In genomic region chr17:69142473-69142802, GRCh38 we compare ENCODE assay signal across 12 cellular contexts. TPM values are rescaled to one million over a fixed set of nuclear protein-coding genes. Genes with fewer than 3 reads are reported as not detected.
A peak's percentile ranks its signal among the peaks of the same experiment; 100 is the strongest.
DNase-seq lines count a peak whose midpoint lies in the region; ATAC-seq, FAIRE-seq and TF ChIP-seq lines count a peak whose summit lies in the region.
"Had no signal": no experiment of that assay in that cellular context is flagged by ENCODE, and none has a peak within 500 bp of the region (broad histone marks: within the 10 kb centered on the region; RNA-seq: fewer than 3 reads in every experiment).

No MANE protein-coding gene starts in this region.

- ATAC-seq in A549 (no peak), GM18511 (IDR thresholded peaks at IDR 0.05; ENCODE audit: unreplicated experiment) (no peak)
- ATAC-seq in effector memory CD8-positive, alpha-beta T cell (replicated peaks): no peak
- ATAC-seq: activated naive CD8-positive, alpha-beta T cell treated with anti-CD3 and anti-CD28 coated beads, Interleukin-2, amount 50 U/mL, for 24 hours; foreskin keratinocyte had no signal

- no peak overlapping the region for H3K27ac ChIP-seq in A549
- no peak overlapping the region for H3K27ac ChIP-seq in neuronal stem cell (replicated peaks; ENCODE audit: low read length)
- H3K27ac ChIP-seq: foreskin keratinocyte, PC-9 had no signal

- TF ChIP-seq EP300 in A549 (IDR thresholded peaks at IDR 0.05): no peak

- TF ChIP-seq POLR2A in A549 (IDR thresholded peaks at IDR 0.05; ENCODE audit: low read length) (no peak), GM12891 (IDR thresholded peaks at IDR 0.05; ENCODE audit: low read depth, low read length) (no peak)

- no peak overlapping the region for H2BK12ac ChIP-seq in neuronal stem cell (ENCODE audit: low read length)

- H3K23ac ChIP-seq in neuronal stem cell (ENCODE audit: low read depth, low read length, poor library complexity): no peak overlapping the region

- no peak overlapping the region for H3K14ac ChIP-seq in neuronal stem cell (ENCODE audit: low read length)

- no peak overlapping the region for H2AK5ac ChIP-seq in neuronal stem cell (ENCODE audit: low read depth, low read length)

- no peaks in the 10 kb centered on the region for H3K9me3 Mint-ChIP-seq in effector memory CD8-positive, alpha-beta T cell
- H3K9me3 Mint-ChIP-seq: activated naive CD8-positive, alpha-beta T cell treated with anti-CD3 and anti-CD28 coated beads, Interleukin-2, amount 50 U/mL, for 24 hours had no signal

- TF ChIP-seq CTCF in A549 (IDR thresholded peaks at IDR 0.05) (no peak), fibroblast of pulmonary artery (IDR thresholded peaks at IDR 0.05; ENCODE audit: low read length, missing control alignments) (no peak)

- H3K27me3 Mint-ChIP-seq in effector memory CD8-positive, alpha-beta T cell: peaks cover 0 to 11% of the 10 kb centered on the region in 2 donors

- H4K91ac ChIP-seq in neuronal stem cell (ENCODE audit: low read depth, low read length, poor library complexity): no peak overlapping the region

- H2AFZ ChIP-seq in neuronal stem cell (ENCODE audit: low read length): peak overlapping the region; percentile 80

- no peak overlapping the region for H3K27ac Mint-ChIP-seq in effector memory CD8-positive, alpha-beta T cell
- H3K27ac Mint-ChIP-seq: activated naive CD8-positive, alpha-beta T cell treated with anti-CD3 and anti-CD28 coated beads, Interleukin-2, amount 50 U/mL, for 24 hours had no signal

- H3K27me3 ChIP-seq in neuronal stem cell (ENCODE audit: control insufficient read depth in 3 of 3, insufficient read depth in 3 of 3, low read depth in 1 of 3, low read length in 3 of 3): no peaks in the 10 kb centered on the region
- H3K27me3 ChIP-seq: foreskin keratinocyte had no signal

- no peaks in the 10 kb centered on the region for H3K36me3 Mint-ChIP-seq in effector memory CD8-positive, alpha-beta T cell (ENCODE audit: insufficient read depth)

- no peak for DNase-seq in A549 (ENCODE audit: low read depth in 1 of 2, low spot score in 1 of 2)
- peak; percentile 78 for DNase-seq in amniotic epithelial cell (ENCODE audit: low read depth)
- peak; percentile 89 for DNase-seq in fibroblast of pulmonary artery (ENCODE audit: low read depth)
- DNase-seq in neuronal stem cell (ENCODE audit: low spot score): no peak
- no peak for DNase-seq in effector memory CD8-positive, alpha-beta T cell
- no peak for DNase-seq in NCI-H1694 treated with DMSO at 0.1 percent for 48 hours (lab: John Stamatoyannopoulos, UW)
- DNase-seq in GM12891 (ENCODE audit: insufficient read length, low spot score): no peak
- DNase-seq: 8988T; activated naive CD8-positive, alpha-beta T cell treated with anti-CD3 and anti-CD28 coated beads, Interleukin-2, amount 50 U/mL, for 24 hours; PC-9 had no signal

- no peak overlapping the region for H2BK5ac ChIP-seq in neuronal stem cell (ENCODE audit: low read length)

- H3K9ac ChIP-seq in neuronal stem cell (ENCODE audit: low read depth, low read length, poor library complexity): no peak overlapping the region

- CTCF ChIA-PET in A549 (lab: Yijun Ruan, JAX): no interaction called here

- FAIRE-seq in A549 (lab: Jason Lieb, UNC): no peak
- FAIRE-seq in GM12891 (lab: Jason Lieb, UNC): no peak

- POLR2A ChIA-PET in A549 (lab: Yijun Ruan, JAX): no interaction called here

- H3K9me3 ChIP-seq in A549 (no peaks in the 10 kb centered on the region), neuronal stem cell (replicated peaks in 1 of 2; ENCODE audit: control insufficient read depth in 2 of 2, insufficient read depth in 1 of 2, low read depth in 1 of 2, low read length in 2 of 2) (no peaks in the 10 kb centered on the region)

- H3K18ac ChIP-seq in neuronal stem cell (ENCODE audit: low read length): no peak overlapping the region

- H3K4me2 ChIP-seq in A549 (peak overlapping the region; percentile 44), neuronal stem cell (ENCODE audit: insufficient read depth, low read length, poor library complexity, severe bottlenecking) (no peak overlapping the region)
- H3K4me2 ChIP-seq: PC-9 had no signal

- H3K36me3 ChIP-seq in neuronal stem cell (replicated peaks in 1 of 2; ENCODE audit: control insufficient read depth in 2 of 2, insufficient read depth in 2 of 2, low read length in 2 of 2): no peaks in the 10 kb centered on the region

- no peak overlapping the region for H2BK15ac ChIP-seq in neuronal stem cell (ENCODE audit: low read length)

- no peak overlapping the region for H4K8ac ChIP-seq in neuronal stem cell (ENCODE audit: low read depth, low read length)

- H3K4me1 ChIP-seq in A549 (peaks cover 8% of the 10 kb centered on the region; the same call in 2 of the 3 replicates), neuronal stem cell (ENCODE audit: control insufficient read depth in 2 of 2, insufficient read depth in 1 of 2, low read depth in 1 of 2, low read length in 2 of 2) (peaks cover 0 to 1% of the 10 kb centered on the region in 2 donors)
- H3K4me1 ChIP-seq: foreskin keratinocyte had no signal

- WGBS in A549 (ENCODE audit: missing lambda C conversion rate): 27% methylated on average over 2 of the region's 2 CpGs
- no CpG with 5 or more reads among the region's 2 CpGs for WGBS in neuronal stem cell (ENCODE audit: extremely low coverage in 2 of 2, insufficient read length in 2 of 2, insufficient replicate concordance in 1 of 2), 2 donors

- no peaks in the 10 kb centered on the region for H3K79me1 ChIP-seq in neuronal stem cell (ENCODE audit: low read depth, low read length)

- H3K4me3 Mint-ChIP-seq in effector memory CD8-positive, alpha-beta T cell: no peak overlapping the region
- H3K4me3 Mint-ChIP-seq: activated naive CD8-positive, alpha-beta T cell treated with anti-CD3 and anti-CD28 coated beads, Interleukin-2, amount 50 U/mL, for 24 hours had no signal

- H2BK120ac ChIP-seq in neuronal stem cell (ENCODE audit: low read depth, low read length): no peak overlapping the region

- TF ChIP-seq RAD21 in A549 (conservative IDR thresholded peaks at IDR 0.05 in 1 of 2, IDR thresholded peaks at IDR 0.05 in 1 of 2): no peak

- no peaks in the 10 kb centered on the region for H3K4me1 Mint-ChIP-seq in effector memory CD8-positive, alpha-beta T cell (ENCODE audit: low read depth in 2 of 2)
- H3K4me1 Mint-ChIP-seq: activated naive CD8-positive, alpha-beta T cell treated with anti-CD3 and anti-CD28 coated beads, Interleukin-2, amount 50 U/mL, for 24 hours had no signal

- H3K4me3 ChIP-seq in A549 (no peak overlapping the region), fibroblast of pulmonary artery (replicated peaks; ENCODE audit: low read depth, low read length) (peak overlapping the region; percentile 74), neuronal stem cell (ENCODE audit: low read length in 2 of 2) (no peak overlapping the region)
- H3K4me3 ChIP-seq: PC-9 had no signal

- no peak overlapping the region for H3K4ac ChIP-seq in neuronal stem cell (ENCODE audit: low read length)

TF ChIP-seq in A549, 52 proteins besides CTCF, POLR2A, EP300 and RAD21:
- TF ChIP-seq CHD2 (IDR thresholded peaks at IDR 0.05; ENCODE audit: low read length, partially characterized antibody) (no peak), ZSCAN20 (CRISPR knock-in tag; IDR thresholded peaks at IDR 0.05) (no peak), RFX5 (IDR thresholded peaks at IDR 0.05) (no peak), MAZ (IDR thresholded peaks at IDR 0.05; ENCODE audit: borderline replicate concordance, low read depth, low read length) (no peak), HES2 (IDR thresholded peaks at IDR 0.05) (no peak)
- TF ChIP-seq, protein P1, sequence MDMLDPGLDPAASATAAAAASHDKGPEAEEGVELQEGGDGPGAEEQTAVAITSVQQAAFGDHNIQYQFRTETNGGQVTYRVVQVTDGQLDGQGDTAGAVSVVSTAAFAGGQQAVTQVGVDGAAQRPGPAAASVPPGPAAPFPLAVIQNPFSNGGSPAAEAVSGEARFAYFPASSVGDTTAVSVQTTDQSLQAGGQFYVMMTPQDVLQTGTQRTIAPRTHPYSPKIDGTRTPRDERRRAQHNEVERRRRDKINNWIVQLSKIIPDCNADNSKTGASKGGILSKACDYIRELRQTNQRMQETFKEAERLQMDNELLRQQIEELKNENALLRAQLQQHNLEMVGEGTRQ (IDR thresholded peaks at IDR 0.05): no peak

TF ChIP-seq in GM12891, 5 proteins besides CTCF, POLR2A, EP300 and RAD21:
- TF ChIP-seq SPI1 (IDR thresholded peaks at IDR 0.05; ENCODE audit: low read depth, low read length): no peak
- no peak for TF ChIP-seq PAX5 (IDR thresholded peaks at IDR 0.05; ENCODE audit: insufficient read depth, low read length, severe bottlenecking)
- TF ChIP-seq POLR2AphosphoS5 (IDR thresholded peaks at IDR 0.05; ENCODE audit: low read depth, low read length): no peak
- no peak for TF ChIP-seq POU2F2 (IDR thresholded peaks at IDR 0.05; ENCODE audit: low read depth, low read length)
- no peak for TF ChIP-seq TAF1 (IDR thresholded peaks at IDR 0.05; ENCODE audit: low read depth, low read length)

RNA-seq across cellular contexts. Expression of gene ABCA6, which starts 0.7 kb away (rescaled TPM):
- polyA plus RNA-seq in A549 (2011; rRNA removed): 0.05 TPM in 2 replicates
- not detected in 2 replicates for polyA plus RNA-seq in A549 (2012; cell fraction: cytosol; rRNA removed)
- not detected in 2 replicates for polyA plus RNA-seq in A549 (2012; cell fraction: nucleus; rRNA removed)
- polyA plus RNA-seq in A549 (2017; fragmentation: RNase III; extraction: RNeasy Plus Mini Kit Qiagen cat#74134 plus additional on column Dnase treatment): 0.05 TPM in 1 of 3 replicates, not detected in the others
- polyA minus RNA-seq in A549 (2011; rRNA and poly(A)+ RNA removed): not detected in 2 replicates
- not detected for polyA plus RNA-seq in neuronal stem cell (2013, experiment 1 of 2)
- polyA plus RNA-seq in neuronal stem cell (2013, experiment 2 of 2): not detected
- 9.6 TPM for polyA plus RNA-seq in GM12891 (2012; ENCODE audit: low read depth, missing spikeins)
- polyA plus RNA-seq: foreskin keratinocyte had no signal

Comparison
In these comparisons a context has a peak if more than half of its experiments do, and no peak if none do; other contexts are left out.
1. DNase-seq: peak in amniotic epithelial cell (single experiment) and fibroblast of pulmonary artery (single experiment); none in A549 (0 of 2), neuronal stem cell (single experiment), effector memory CD8-positive, alpha-beta T cell (0 of 3), NCI-H1694 treated with DMSO at 0.1 percent for 48 hours (single experiment) and GM12891 (single experiment).